ENCODE assay signal across 30 cellular contexts in genomic region chr21:43016728-43017127, GRCh38. TPM values are rescaled to one million over a fixed set of nuclear protein-coding genes. Genes with fewer than 3 reads are reported as not detected.
"Had no signal": no experiment of that assay in that cellular context is flagged by ENCODE, and none has a peak within 500 bp of the region (broad histone marks: within the 10 kb centered on the region; RNA-seq: fewer than 3 reads in every experiment).

No MANE protein-coding gene starts in this region.

- H3K4me1 ChIP-seq: gastrocnemius medialis, pancreas, psoas muscle, right atrium auricular region, transverse colon had no signal

- H3K27ac ChIP-seq: gastrocnemius medialis, pancreas, psoas muscle, right atrium auricular region, transverse colon had no signal

- H3K9me3 ChIP-seq: gastrocnemius medialis, pancreas, psoas muscle, right atrium auricular region, transverse colon had no signal

- H3K27me3 ChIP-seq: gastrocnemius medialis, pancreas, right atrium auricular region, transverse colon had no signal

- H3K4me3 Mint-ChIP-seq: activated CD8-positive, alpha-beta memory T cell treated with anti-CD3 and anti-CD28 coated beads, Interleukin-2, amount 10 ng/mL, durations not matched to agents 7 days and 5 days; activated CD8-positive, alpha-beta T cell treated with anti-CD3 and anti-CD28 coated beads, Interleukin-2, amount 10 ng/mL, durations not matched to agents 7 days and 5 days; activated naive CD4-positive, alpha-beta T cell treated with anti-CD3 and anti-CD28 coated beads, Interleukin-2, amount 10 ng/mL, durations not matched to agents 7 days and 5 days; effector memory CD8-positive, alpha-beta T cell; mesothelial cell of epicardium; naive thymus-derived CD4-positive, alpha-beta T cell; neural crest cell; T-helper 17 cell had no signal

- H3K9me3 Mint-ChIP-seq: activated naive CD4-positive, alpha-beta T cell treated with anti-CD3 and anti-CD28 coated beads, Interleukin-2, amount 10 ng/mL, durations not matched to agents 7 days and 5 days; effector memory CD8-positive, alpha-beta T cell; mesothelial cell of epicardium; naive thymus-derived CD4-positive, alpha-beta T cell; neural crest cell had no signal

- ATAC-seq: activated CD8-positive, alpha-beta memory T cell treated with anti-CD3 and anti-CD28 coated beads, Interleukin-2, amount 10 ng/mL, durations not matched to agents 7 days and 5 days; activated CD8-positive, alpha-beta T cell treated with anti-CD3 and anti-CD28 coated beads, Interleukin-2, amount 10 ng/mL, durations not matched to agents 7 days and 5 days; effector memory CD8-positive, alpha-beta T cell; gastrocnemius medialis; left cardiac atrium; left ventricle myocardium superior; naive thymus-derived CD4-positive, alpha-beta T cell; pancreas; psoas muscle; T-helper 17 cell had no signal

- H3K4me1 Mint-ChIP-seq: mesothelial cell of epicardium, neural crest cell had no signal

- H3K27ac Mint-ChIP-seq: activated CD8-positive, alpha-beta memory T cell treated with anti-CD3 and anti-CD28 coated beads, Interleukin-2, amount 10 ng/mL, durations not matched to agents 7 days and 5 days; activated CD8-positive, alpha-beta T cell treated with anti-CD3 and anti-CD28 coated beads, Interleukin-2, amount 10 ng/mL, durations not matched to agents 7 days and 5 days; activated naive CD4-positive, alpha-beta T cell treated with anti-CD3 and anti-CD28 coated beads, Interleukin-2, amount 10 ng/mL, durations not matched to agents 7 days and 5 days; mesothelial cell of epicardium; naive thymus-derived CD4-positive, alpha-beta T cell; T-helper 17 cell had no signal

- H3K4me3 ChIP-seq: gastrocnemius medialis, pancreas, psoas muscle, right atrium auricular region, transverse colon had no signal

- H3K27me3 Mint-ChIP-seq: activated CD8-positive, alpha-beta memory T cell treated with anti-CD3 and anti-CD28 coated beads, Interleukin-2, amount 10 ng/mL, durations not matched to agents 7 days and 5 days; activated naive CD4-positive, alpha-beta T cell treated with anti-CD3 and anti-CD28 coated beads, Interleukin-2, amount 10 ng/mL, durations not matched to agents 7 days and 5 days; effector memory CD8-positive, alpha-beta T cell; naive thymus-derived CD4-positive, alpha-beta T cell; T-helper 17 cell had no signal

- DNase-seq: activated CD4-positive, alpha-beta T cell treated with anti-CD3 and anti-CD28 coated beads for 1 hour; activated CD4-positive, alpha-beta T cell treated with anti-CD3 and anti-CD28 coated beads, Interleukin-2, amount 50 U/mL, for 1 hour; activated CD8-positive, alpha-beta memory T cell treated with anti-CD3 and anti-CD28 coated beads, Interleukin-2, amount 10 ng/mL, durations not matched to agents 7 days and 5 days; activated CD8-positive, alpha-beta T cell treated with anti-CD3 and anti-CD28 coated beads, Interleukin-2, amount 10 ng/mL, durations not matched to agents 7 days and 5 days; activated gamma-delta T cell; activated naive CD4-positive, alpha-beta T cell treated with anti-CD3 and anti-CD28 coated beads, Interleukin-2, amount 10 ng/mL, durations not matched to agents 7 days and 5 days; activated T-cell treated with anti-CD3 and anti-CD28 coated beads for 4 hours; amniotic stem cell; caudate nucleus; cortex of kidney; effector memory CD8-positive, alpha-beta T cell; erythroblast; gastrocnemius medialis; hippocampal formation; left cardiac atrium; left ventricle myocardium superior; mammary epithelial cell; naive thymus-derived CD4-positive, alpha-beta T cell; nucleus accumbens; pancreas; psoas muscle; stimulated activated CD4-positive, alpha-beta T cell treated with anti-CD3 and anti-CD28 coated beads, Interleukin-15, amount 100 ng/mL, for 24 hours; stimulated activated CD4-positive, alpha-beta T cell treated with anti-CD3 and anti-CD28 coated beads, Interleukin-2, amount 100 ng/mL, for 24 hours; stimulated activated naive CD4-positive, alpha-beta T cell treated with Interleukin-2 at 50 U/mL for 16 hours; T-helper 17 cell; T1000; transverse colon had no signal

RNA-seq across cellular contexts. Expression of gene CBS, which starts 58.9 kb away (rescaled TPM):
- polyA plus RNA-seq: naive thymus-derived CD4-positive, alpha-beta T cell had no signal
